Comparison of ENCODE assay signal across 25 cellular contexts in genomic region chr6:4496284-4496683, GRCh38.
"Had no signal": no experiment of that assay in that cellular context is flagged by ENCODE, and none has a peak within 500 bp of the region (broad histone marks: within the 10 kb centered on the region; RNA-seq: fewer than 3 reads in every experiment).

No MANE protein-coding gene starts in this region.

- H3K9me3 ChIP-seq: gastrocnemius medialis, prostate gland, right atrium auricular region, testis, tibial artery, upper lobe of left lung had no signal

- H2AFZ ChIP-seq: neural progenitor cell, parathyroid adenoma had no signal

- H3K4me3 Mint-ChIP-seq: effector memory CD8-positive, alpha-beta T cell; naive thymus-derived CD4-positive, alpha-beta T cell; nephron; neural progenitor cell; stimulated activated effector memory CD8-positive, alpha-beta T cell treated with anti-CD3 and anti-CD28 coated beads, Interleukin-12 subunit alpha, Interleukin-12 subunit beta, amount 100 ng/mL, for 72 hours had no signal

- DNase-seq: dermis blood vessel endothelial cell; effector memory CD8-positive, alpha-beta T cell; gastrocnemius medialis; head of caudate nucleus; kidney; mesenchymal stem cell; midbrain; naive thymus-derived CD4-positive, alpha-beta T cell; stimulated activated CD4-positive, alpha-beta T cell treated with anti-CD3 and anti-CD28 coated beads, Interleukin-2, amount 100 ng/mL, for 24 hours; stimulated activated CD4-positive, alpha-beta T cell treated with anti-CD3 and anti-CD28 coated beads, Interleukin-4, amount 100 ng/mL, for 24 hours; stimulated activated naive CD8-positive, alpha-beta T cell treated with anti-CD3 and anti-CD28 coated beads, Interleukin-15, Interleukin-2, amounts not matched to agents 100 U/mL and 50 U/mL, for 24 hours; substantia nigra; testis; tibial artery; upper lobe of left lung had no signal

- ATAC-seq: effector memory CD8-positive, alpha-beta T cell; gastrocnemius medialis; left lobe of liver; naive thymus-derived CD4-positive, alpha-beta T cell; sciatic nerve; stimulated activated effector memory CD8-positive, alpha-beta T cell treated with anti-CD3 and anti-CD28 coated beads, Interleukin-12 subunit alpha, Interleukin-12 subunit beta, amount 100 ng/mL, for 72 hours; stimulated activated naive CD8-positive, alpha-beta T cell treated with anti-CD3 and anti-CD28 coated beads, Interleukin-15, Interleukin-2, amounts not matched to agents 100 U/mL and 50 U/mL, for 24 hours had no signal

- H3K9me3 Mint-ChIP-seq: effector memory CD8-positive, alpha-beta T cell; nephron; stimulated activated effector memory CD8-positive, alpha-beta T cell treated with anti-CD3 and anti-CD28 coated beads, Interleukin-12 subunit alpha, Interleukin-12 subunit beta, amount 100 ng/mL, for 72 hours had no signal

- H3K4me1 ChIP-seq: gastrocnemius medialis, neural progenitor cell, parathyroid adenoma, prostate gland, right atrium auricular region, testis, tibial artery, upper lobe of left lung had no signal

- H3K27ac ChIP-seq: coronary artery, gastrocnemius medialis, neural progenitor cell, parathyroid adenoma, prostate gland, right atrium auricular region, testis, tibial artery, upper lobe of left lung had no signal

- H3K9ac ChIP-seq: neural progenitor cell, parathyroid adenoma had no signal

- H3K36me3 Mint-ChIP-seq: naive thymus-derived CD4-positive, alpha-beta T cell; neural progenitor cell; stimulated activated effector memory CD8-positive, alpha-beta T cell treated with anti-CD3 and anti-CD28 coated beads, Interleukin-12 subunit alpha, Interleukin-12 subunit beta, amount 100 ng/mL, for 72 hours had no signal

- H3K4me1 Mint-ChIP-seq: naive thymus-derived CD4-positive, alpha-beta T cell; nephron; neural progenitor cell; stimulated activated effector memory CD8-positive, alpha-beta T cell treated with anti-CD3 and anti-CD28 coated beads, Interleukin-12 subunit alpha, Interleukin-12 subunit beta, amount 100 ng/mL, for 72 hours had no signal

- H3K27ac Mint-ChIP-seq: effector memory CD8-positive, alpha-beta T cell; naive thymus-derived CD4-positive, alpha-beta T cell; nephron; stimulated activated effector memory CD8-positive, alpha-beta T cell treated with anti-CD3 and anti-CD28 coated beads, Interleukin-12 subunit alpha, Interleukin-12 subunit beta, amount 100 ng/mL, for 72 hours had no signal

- H3K36me3 ChIP-seq: gastrocnemius medialis, neural progenitor cell, prostate gland, right atrium auricular region, tibial artery, upper lobe of left lung had no signal

- H3K27me3 ChIP-seq: gastrocnemius medialis, neural progenitor cell, right atrium auricular region, testis, tibial artery, upper lobe of left lung had no signal

- H3K4me3 ChIP-seq: coronary artery, gastrocnemius medialis, lung, neural progenitor cell, prostate gland, right atrium auricular region, testis, tibial artery, upper lobe of left lung had no signal

- H3K79me2 ChIP-seq: parathyroid adenoma had no signal

- H3K4me2 ChIP-seq: neural progenitor cell had no signal
